ENCODE assay signal across 17 cellular contexts in the genomic region with DNA sequence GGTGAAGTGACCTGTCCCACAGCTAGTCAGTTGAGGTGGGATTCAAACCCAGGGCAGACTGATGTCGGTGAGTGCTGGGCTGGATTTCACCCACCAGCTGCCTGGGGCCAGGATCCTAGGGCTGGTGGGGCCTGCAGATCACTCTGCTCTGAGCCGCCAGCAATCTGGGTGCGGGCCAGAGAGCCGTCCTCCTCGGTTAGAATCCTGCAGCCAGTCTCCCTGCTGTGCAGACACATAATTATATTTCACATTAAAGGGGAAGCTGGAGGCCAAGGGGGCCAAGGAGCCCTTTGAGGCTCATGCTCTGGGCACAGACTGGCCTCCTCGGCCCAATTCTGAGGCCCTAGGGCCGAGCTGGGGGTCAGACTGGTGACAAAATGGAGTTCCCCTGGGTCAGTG. TPM values are rescaled to one million over a fixed set of nuclear protein-coding genes. Genes with fewer than 3 reads are reported as not detected.
A peak's percentile ranks its signal among the peaks of the same experiment; 100 is the strongest.
DNase-seq lines count a peak whose midpoint lies in the region; ATAC-seq and TF ChIP-seq lines count a peak whose summit lies in the region.
"Had no signal": no experiment of that assay in that cellular context is flagged by ENCODE, and none has a peak within 500 bp of the region (broad histone marks: within the 10 kb centered on the region; RNA-seq: fewer than 3 reads in every experiment).

No MANE protein-coding gene starts in this region.

- peak overlapping the region; percentile 62 for H3K4me3 Mint-ChIP-seq in activated naive CD8-positive, alpha-beta T cell
- no peak overlapping the region for H3K4me3 Mint-ChIP-seq in activated naive CD8-positive, alpha-beta T cell treated with anti-CD3 and anti-CD28 coated beads for 36 hours
- peak overlapping the region; percentile 33 for H3K4me3 Mint-ChIP-seq in activated T-helper 17 cell treated with anti-CD3 and anti-CD28 coated beads, Interleukin-2, amount 50 U/mL, for 72 hours
- H3K4me3 Mint-ChIP-seq in neural progenitor cell = peak overlapping the region; percentile 76

- no peak for TF ChIP-seq CTCF in neural progenitor cell (IDR thresholded peaks at IDR 0.05)

- H3K9me3 ChIP-seq in neural progenitor cell (ENCODE audit: low read depth) = no peaks in the 10 kb centered on the region
- H3K9me3 ChIP-seq: A549, Peyer's patch had no signal

- no peaks in the 10 kb centered on the region for H3K79me2 ChIP-seq in neural progenitor cell (ENCODE audit: low read depth)

- H3K36me3 ChIP-seq in neural progenitor cell = no peaks in the 10 kb centered on the region
- H3K36me3 ChIP-seq: Peyer's patch had no signal

- H3K36me3 Mint-ChIP-seq in activated naive CD8-positive, alpha-beta T cell = no peaks in the 10 kb centered on the region
- H3K36me3 Mint-ChIP-seq in activated naive CD8-positive, alpha-beta T cell treated with anti-CD3 and anti-CD28 coated beads for 36 hours = no peaks in the 10 kb centered on the region
- H3K36me3 Mint-ChIP-seq in activated T-helper 17 cell treated with anti-CD3 and anti-CD28 coated beads, Interleukin-2, amount 50 U/mL, for 72 hours (ENCODE audit: low read depth) = no peaks in the 10 kb centered on the region
- H3K36me3 Mint-ChIP-seq in neural progenitor cell = no peaks in the 10 kb centered on the region

- H3K27ac ChIP-seq in neural progenitor cell = no peak overlapping the region
- H3K27ac ChIP-seq: A549, Peyer's patch had no signal

- H3K4me3 ChIP-seq in neural progenitor cell = no peak overlapping the region
- H3K4me3 ChIP-seq: A549, Peyer's patch had no signal

- no peak overlapping the region for H2AFZ ChIP-seq in neural progenitor cell (replicated peaks)

- H3K27me3 Mint-ChIP-seq in activated naive CD8-positive, alpha-beta T cell = peaks cover 5% of the 10 kb centered on the region
- H3K27me3 Mint-ChIP-seq in activated naive CD8-positive, alpha-beta T cell treated with anti-CD3 and anti-CD28 coated beads for 36 hours = peaks cover 38% of the 10 kb centered on the region
- H3K27me3 Mint-ChIP-seq in activated T-helper 17 cell treated with anti-CD3 and anti-CD28 coated beads, Interleukin-2, amount 50 U/mL, for 72 hours = peaks cover 12% of the 10 kb centered on the region
- H3K27me3 Mint-ChIP-seq in neural progenitor cell (ENCODE audit: insufficient read depth, low read depth) = peaks cover 30% of the 10 kb centered on the region

- H3F3A ChIP-seq in neural progenitor cell (ENCODE audit: low read depth) = peaks cover 39% of the 10 kb centered on the region

- peak overlapping the region; percentile 96 for H3K4me2 ChIP-seq in neural progenitor cell

- peaks cover 8% of the 10 kb centered on the region for H3K4me1 Mint-ChIP-seq in activated naive CD8-positive, alpha-beta T cell (ENCODE audit: low read depth)
- H3K4me1 Mint-ChIP-seq in activated naive CD8-positive, alpha-beta T cell treated with anti-CD3 and anti-CD28 coated beads for 36 hours = peaks cover 1% of the 10 kb centered on the region
- no peaks in the 10 kb centered on the region for H3K4me1 Mint-ChIP-seq in activated T-helper 17 cell treated with anti-CD3 and anti-CD28 coated beads, Interleukin-2, amount 50 U/mL, for 72 hours
- peaks cover 37% of the 10 kb centered on the region for H3K4me1 Mint-ChIP-seq in neural progenitor cell

- H3K27me3 ChIP-seq in neural progenitor cell = peaks cover 64% of the 10 kb centered on the region

- peaks cover 52% of the 10 kb centered on the region for H3K4me1 ChIP-seq in neural progenitor cell

- H4K20me1 ChIP-seq in neural progenitor cell (ENCODE audit: low read depth) = peaks cover 10% of the 10 kb centered on the region

- no peak overlapping the region for H3K27ac Mint-ChIP-seq in activated naive CD8-positive, alpha-beta T cell
- no peak overlapping the region for H3K27ac Mint-ChIP-seq in activated naive CD8-positive, alpha-beta T cell treated with anti-CD3 and anti-CD28 coated beads for 36 hours
- no peak overlapping the region for H3K27ac Mint-ChIP-seq in activated T-helper 17 cell treated with anti-CD3 and anti-CD28 coated beads, Interleukin-2, amount 50 U/mL, for 72 hours
- H3K27ac Mint-ChIP-seq in neural progenitor cell = no peak overlapping the region
- H3K27ac Mint-ChIP-seq: CD4-positive, alpha-beta T cell had no signal

- H3K9me3 Mint-ChIP-seq in activated naive CD8-positive, alpha-beta T cell (ENCODE audit: low read depth) = no peaks in the 10 kb centered on the region
- H3K9me3 Mint-ChIP-seq in activated naive CD8-positive, alpha-beta T cell treated with anti-CD3 and anti-CD28 coated beads for 36 hours = no peaks in the 10 kb centered on the region
- H3K9me3 Mint-ChIP-seq in activated T-helper 17 cell treated with anti-CD3 and anti-CD28 coated beads, Interleukin-2, amount 50 U/mL, for 72 hours = no peaks in the 10 kb centered on the region
- H3K9me3 Mint-ChIP-seq in neural progenitor cell = no peaks in the 10 kb centered on the region
- H3K9me3 Mint-ChIP-seq: CD4-positive, alpha-beta T cell had no signal

- no peak for DNase-seq in activated naive CD8-positive, alpha-beta T cell treated with anti-CD3 and anti-CD28 coated beads for 36 hours
- DNase-seq in neural progenitor cell (ENCODE audit: low spot score) (no peak), NCI-H2029 treated with DMSO at 0.1 percent for 48 hours (lab: John Stamatoyannopoulos, UW) (no peak)
- DNase-seq: CD4-positive, alpha-beta T cell; DND-41; GDM1; KG1; NCI-H1092 treated with DMSO at 0.1 percent for 48 hours; NCI-H1694; Peyer's patch; Right ventricle myocardium superior had no signal

- ATAC-seq in activated T-helper 17 cell treated with anti-CD3 and anti-CD28 coated beads, Interleukin-2, amount 50 U/mL, for 72 hours (replicated peaks) = no peak
- no peak for ATAC-seq in HG02870 (IDR thresholded peaks at IDR 0.05; ENCODE audit: unreplicated experiment)
- no peak for ATAC-seq in HG03159 (IDR thresholded peaks at IDR 0.05; ENCODE audit: unreplicated experiment)

- no peak overlapping the region for H3K9ac ChIP-seq in neural progenitor cell

RNA-seq across cellular contexts. Expression of a gene that starts 1.0 kb away (rescaled TPM):
- not detected for total RNA-seq in activated naive CD8-positive, alpha-beta T cell treated with anti-CD3 and anti-CD28 coated beads for 36 hours
- total RNA-seq in activated T-helper 17 cell treated with anti-CD3 and anti-CD28 coated beads, Interleukin-2, amount 50 U/mL, for 72 hours = under 1 TPM in 1 of 2 donors, not detected in 1; 0.05 TPM
- 0.56 and 1.8 TPM in 2 replicates for total RNA-seq in neural progenitor cell (ENCODE audit: low replicate concordance)
- total RNA-seq: MCF 10A had no signal
